In genomic region chr22:37896939-37897338, GRCh38 we compare ENCODE assay signal across 10 cellular contexts. TPM values are rescaled to one million over a fixed set of nuclear protein-coding genes. Genes with fewer than 3 reads are reported as not detected.
DNase-seq lines count a peak whose midpoint lies in the region; ATAC-seq, FAIRE-seq and TF ChIP-seq lines count a peak whose summit lies in the region.
"Had no signal": no experiment of that assay in that cellular context is flagged by ENCODE, and none has a peak within 500 bp of the region (broad histone marks: within the 10 kb centered on the region; RNA-seq: fewer than 3 reads in every experiment).

No MANE protein-coding gene starts in this region.

- 78 to 90% (median 87%) methylated on average over 3 of the region's 3 CpGs for WGBS in small intestine, 3 donors
- WGBS in aorta, 2 donors = 71 to 87% methylated on average over 3 of the region's 3 CpGs

- H3K4me3 Mint-ChIP-seq in activated CD8-positive, alpha-beta T cell treated with anti-CD3 and anti-CD28 coated beads, Interleukin-2, amount 10 ng/mL, durations not matched to agents 7 days and 5 days = peak overlapping the region; percentile 61

- no peak for TF ChIP-seq CTCF in keratinocyte (optimal IDR thresholded peaks at IDR 0.05 in 1 of 3, IDR thresholded peaks at IDR 0.05 in 1 of 3, conservative IDR thresholded peaks at IDR 0.05 in 1 of 3; ENCODE audit: extremely low read depth in 1 of 3, insufficient read depth in 2 of 3, low read length in 3 of 3)

- H3K27me3 Mint-ChIP-seq in activated CD8-positive, alpha-beta T cell treated with anti-CD3 and anti-CD28 coated beads, Interleukin-2, amount 10 ng/mL, durations not matched to agents 7 days and 5 days (ENCODE audit: low read depth) = no peaks in the 10 kb centered on the region

- DNase-seq in activated CD8-positive, alpha-beta T cell treated with anti-CD3 and anti-CD28 coated beads, Interleukin-2, amount 10 ng/mL, durations not matched to agents 7 days and 5 days = no peak
- no peak for DNase-seq in keratinocyte (ENCODE audit: low read depth, low spot score)
- no peak for DNase-seq in small intestine
- no peak for DNase-seq in stimulated activated CD4-positive, alpha-beta T cell treated with anti-CD3 and anti-CD28 coated beads, Interleukin-12 subunit alpha, Interleukin-12 subunit beta, amount 100 ng/mL, for 4 hours
- no peak for DNase-seq in aorta
- no peak for DNase-seq in dedifferentiated amniotic fluid mesenchymal stem cell (ENCODE audit: extremely low spot score)
- DNase-seq: NCI-H187 treated with DMSO at 0.1 percent for 48 hours had no signal

- H4K20me1 ChIP-seq in keratinocyte (ENCODE audit: control insufficient read depth, extremely low read depth, insufficient read depth, low read length) = no peaks in the 10 kb centered on the region

- H3K9me1 ChIP-seq in keratinocyte (ENCODE audit: control insufficient read depth, extremely low read depth, insufficient read depth, low read length) = no peaks in the 10 kb centered on the region

- H3K4me2 ChIP-seq in keratinocyte (ENCODE audit: control insufficient read depth, extremely low read depth, insufficient read depth, low read depth, low read length) = peak overlapping the region; percentile 75

- no peak for ATAC-seq in activated CD8-positive, alpha-beta T cell treated with anti-CD3 and anti-CD28 coated beads, Interleukin-2, amount 10 ng/mL, durations not matched to agents 7 days and 5 days
- ATAC-seq in GM18517 (IDR thresholded peaks at IDR 0.05; ENCODE audit: unreplicated experiment) = no peak
- no peak for ATAC-seq in aorta (ENCODE audit: low FRiP score)

- H3K36me3 ChIP-seq in HUES48 (ENCODE audit: control insufficient read depth, insufficient read depth, low read length) (peaks cover 2% of the 10 kb centered on the region), keratinocyte (ENCODE audit: control insufficient read depth in 2 of 2, extremely low read depth in 1 of 2, insufficient read depth in 2 of 2, low read length in 2 of 2) (peaks cover under 1 to 4% of the 10 kb centered on the region in 2 experiments), small intestine (ENCODE audit: control insufficient read depth in 2 of 2, insufficient read depth in 2 of 2, low read length in 2 of 2) (no peaks in the 10 kb centered on the region), aorta (ENCODE audit: control insufficient read depth in 1 of 2, insufficient read depth in 2 of 2, low read length in 1 of 2) (no peaks in the 10 kb centered on the region)
- H3K36me3 ChIP-seq: ascending aorta had no signal

- H3K27me3 ChIP-seq in HUES48 (ENCODE audit: control insufficient read depth, insufficient read depth, low read length) (no peaks in the 10 kb centered on the region), keratinocyte (ENCODE audit: control insufficient read depth, extremely low read depth, insufficient read depth, low read length) (no peaks in the 10 kb centered on the region), small intestine (ENCODE audit: control insufficient read depth in 2 of 2, insufficient read depth in 2 of 2, low read length in 2 of 2) (no peaks in the 10 kb centered on the region), aorta (ENCODE audit: control insufficient read depth in 1 of 2, insufficient read depth in 2 of 2, low read length in 1 of 2) (no peaks in the 10 kb centered on the region)
- H3K27me3 ChIP-seq: ascending aorta had no signal

- dilution Hi-C loops in keratinocyte (cut with MboI; ENCODE audit: extremely low pct_ligation_motif_present, low sequenced_read_pairs) = no loop called here

- H3K27ac ChIP-seq in HUES48 (ENCODE audit: low read depth, low read length) (peak overlapping the region; percentile 68), keratinocyte (ENCODE audit: control insufficient read depth, insufficient read depth, low read length) (peak overlapping the region; percentile 88), small intestine (ENCODE audit: low read depth in 1 of 2, low read length in 1 of 2) (peak overlapping the region; percentile 3 to 94), aorta (ENCODE audit: low read depth in 1 of 2, low read length in 2 of 2) (no peak overlapping the region)

- peaks cover 47% of the 10 kb centered on the region for H3K4me1 Mint-ChIP-seq in activated CD8-positive, alpha-beta T cell treated with anti-CD3 and anti-CD28 coated beads, Interleukin-2, amount 10 ng/mL, durations not matched to agents 7 days and 5 days (ENCODE audit: low read depth)

- no peaks in the 10 kb centered on the region for H3K9me3 Mint-ChIP-seq in activated CD8-positive, alpha-beta T cell treated with anti-CD3 and anti-CD28 coated beads, Interleukin-2, amount 10 ng/mL, durations not matched to agents 7 days and 5 days (ENCODE audit: insufficient read depth)

- H2AFZ ChIP-seq in keratinocyte (ENCODE audit: control insufficient read depth, low read length) = no peak overlapping the region

- intact Hi-C loops in aorta (cut with DNase I) = no loop called here

- no peak overlapping the region for H3K9ac ChIP-seq in HUES48 (ENCODE audit: low read depth, low read length)
- H3K9ac ChIP-seq in keratinocyte (ENCODE audit: control insufficient read depth, extremely low read depth, insufficient read depth, low read length) = peak overlapping the region; percentile 73

- POLR2A ChIA-PET in activated CD8-positive, alpha-beta T cell treated with anti-CD3 and anti-CD28 coated beads, Interleukin-2, amount 10 ng/mL, durations not matched to agents 7 days and 5 days (lab: Charles Lee) = interaction anchor here (0.6 to 3.2 kb wide), 8 partner anchors 9 to 57 kb away, joined by 3 to 27 read pairs (median 4); partner anchors contain the start of genes ANKRD54, C22orf23, MICALL1 and POLR2F

- H3K4me3 ChIP-seq in HUES48 (ENCODE audit: low read depth, low read length) (no peak overlapping the region), keratinocyte (ENCODE audit: control insufficient read depth in 2 of 3, extremely low read depth in 1 of 3, insufficient read depth in 2 of 3, low read depth in 1 of 3, low read length in 3 of 3) (no peak overlapping the region), small intestine (ENCODE audit: low read depth in 1 of 2, low read length in 2 of 2) (no peak overlapping the region), aorta (ENCODE audit: low read length in 2 of 2) (no peak overlapping the region)
- H3K4me3 ChIP-seq: ascending aorta had no signal

- H3K36me3 Mint-ChIP-seq in activated CD8-positive, alpha-beta T cell treated with anti-CD3 and anti-CD28 coated beads, Interleukin-2, amount 10 ng/mL, durations not matched to agents 7 days and 5 days (ENCODE audit: low read depth) = peaks cover 14% of the 10 kb centered on the region

- H3K27ac Mint-ChIP-seq in activated CD8-positive, alpha-beta T cell treated with anti-CD3 and anti-CD28 coated beads, Interleukin-2, amount 10 ng/mL, durations not matched to agents 7 days and 5 days = peak overlapping the region; percentile 96

- H3K9me3 ChIP-seq in HUES48 (ENCODE audit: control insufficient read depth, insufficient read depth, low read length) (no peaks in the 10 kb centered on the region), keratinocyte (ENCODE audit: control insufficient read depth, low read depth, low read length) (no peaks in the 10 kb centered on the region), small intestine (ENCODE audit: control insufficient read depth, low read depth) (no peaks in the 10 kb centered on the region), aorta (ENCODE audit: control insufficient read depth, low read length) (no peaks in the 10 kb centered on the region)
- H3K9me3 ChIP-seq: ascending aorta had no signal

- CTCF ChIA-PET in activated CD8-positive, alpha-beta T cell treated with anti-CD3 and anti-CD28 coated beads, Interleukin-2, amount 10 ng/mL, durations not matched to agents 7 days and 5 days (lab: Charles Lee) = interaction anchor here (0.8 to 3.8 kb wide), 13 partner anchors 9 to 259 kb away, joined by 3 to 19 read pairs (median 4); partner anchors contain the start of genes ANKRD54, C22orf23, MICALL1 and POLR2F

- H3K4me1 ChIP-seq in HUES48 (ENCODE audit: control insufficient read depth, insufficient read depth, low read length) = peaks cover 29% of the 10 kb centered on the region
- H3K4me1 ChIP-seq in keratinocyte (ENCODE audit: control insufficient read depth, extremely low read depth, insufficient read depth, low read length) = peaks cover 65% of the 10 kb centered on the region
- H3K4me1 ChIP-seq in small intestine (ENCODE audit: control insufficient read depth in 2 of 2, insufficient read depth in 1 of 2, low read depth in 1 of 2, low read length in 1 of 2) = peaks cover 0 to 7% of the 10 kb centered on the region in 2 donors
- H3K4me1 ChIP-seq in aorta (ENCODE audit: control insufficient read depth in 1 of 2, insufficient read depth in 2 of 2, low read length in 2 of 2) = no peaks in the 10 kb centered on the region

- no peaks in the 10 kb centered on the region for H3K79me2 ChIP-seq in keratinocyte (ENCODE audit: control insufficient read depth, insufficient read depth, low read length)

- FAIRE-seq in keratinocyte (lab: Jason Lieb, UNC) (no peak), small intestine (lab: Jason Lieb, UNC) (no peak)

RNA-seq across cellular contexts. Expression of gene MICALL1, which starts 9.2 kb away (rescaled TPM):
- total RNA-seq in activated CD8-positive, alpha-beta T cell treated with anti-CD3 and anti-CD28 coated beads, Interleukin-2, amount 10 ng/mL, durations not matched to agents 7 days and 5 days = 10 to 100 TPM; 21.3 to 24.5 TPM
- polyA plus RNA-seq in keratinocyte = 42.8 to 108 TPM (median 65.0 TPM) in 3 replicates
- 129 TPM for polyA plus RNA-seq in keratinocyte (2011; ENCODE audit: low read depth)
- polyA plus RNA-seq in keratinocyte (2011; cell fraction: cytosol; rRNA removed) = 66.6 and 126 TPM in 2 replicates
- 112 and 147 TPM in 2 replicates for polyA plus RNA-seq in keratinocyte (2011; cell fraction: nucleus; rRNA removed)
- polyA plus RNA-seq in keratinocyte (2012; ENCODE audit: low replicate concordance) = 95.6 and 125 TPM in 2 replicates
- polyA minus RNA-seq in keratinocyte = 103 to 224 TPM (median 138 TPM) in 3 replicates
- 245 TPM for polyA minus RNA-seq in keratinocyte (2011; cell fraction: cytosol; rRNA and poly(A)+ RNA removed)
- polyA minus RNA-seq in keratinocyte (2011; cell fraction: nucleus; rRNA and poly(A)+ RNA removed) = 113 and 133 TPM in 2 replicates
- 10 to 100 TPM in 2 of 3 donors, 1 to 10 TPM in 1; 8.4 to 16.4 (median 10.3) TPM for polyA plus RNA-seq in small intestine
- 10 to 100 TPM; 24.2 to 39.3 TPM for total RNA-seq in aorta
- 10 to 100 TPM in 1 of 2 donors, 1 to 10 TPM in 1; 7.0 to 12.8 TPM for polyA plus RNA-seq in aorta

RNA-seq across cellular contexts. Expression of gene EIF3L, which starts 47.7 kb away (rescaled TPM):
- 100 to 1,000 TPM; 391 to 410 TPM for total RNA-seq in activated CD8-positive, alpha-beta T cell treated with anti-CD3 and anti-CD28 coated beads, Interleukin-2, amount 10 ng/mL, durations not matched to agents 7 days and 5 days
- polyA plus RNA-seq in keratinocyte (517 to 639 TPM (median 592 TPM) in 3 replicates), small intestine (100 to 1,000 TPM; 176 to 381 (median 266) TPM), aorta (100 to 1,000 TPM; 307 to 366 TPM)
- polyA plus RNA-seq in keratinocyte (2011; ENCODE audit: low read depth) = 523 TPM
- 449 and 696 TPM in 2 replicates for polyA plus RNA-seq in keratinocyte (2011; cell fraction: cytosol; rRNA removed)
- 232 and 239 TPM in 2 replicates for polyA plus RNA-seq in keratinocyte (2011; cell fraction: nucleus; rRNA removed)
- polyA plus RNA-seq in keratinocyte (2012; ENCODE audit: low replicate concordance) = 521 and 631 TPM in 2 replicates
- polyA minus RNA-seq in keratinocyte = 346 to 803 TPM (median 729 TPM) in 3 replicates
- polyA minus RNA-seq in keratinocyte (2011; cell fraction: cytosol; rRNA and poly(A)+ RNA removed) = 232 TPM
- 117 and 178 TPM in 2 replicates for polyA minus RNA-seq in keratinocyte (2011; cell fraction: nucleus; rRNA and poly(A)+ RNA removed)
- total RNA-seq in aorta = 100 to 1,000 TPM; 276 to 356 TPM

RNA-seq across cellular contexts. Expression of gene ANKRD54, which starts 52.8 kb away (rescaled TPM):
- total RNA-seq in activated CD8-positive, alpha-beta T cell treated with anti-CD3 and anti-CD28 coated beads, Interleukin-2, amount 10 ng/mL, durations not matched to agents 7 days and 5 days = 10 to 100 TPM; 28.6 to 29.9 TPM
- polyA plus RNA-seq in keratinocyte (12.3 to 19.4 TPM (median 17.1 TPM) in 3 replicates), small intestine (10 to 100 TPM; 15.4 to 21.7 (median 19.6) TPM), aorta (10 to 100 TPM; 12.4 to 17.3 TPM)
- polyA plus RNA-seq in keratinocyte (2011; ENCODE audit: low read depth) = 8.2 TPM
- 12.7 and 20.3 TPM in 2 replicates for polyA plus RNA-seq in keratinocyte (2011; cell fraction: cytosol; rRNA removed)
- polyA plus RNA-seq in keratinocyte (2011; cell fraction: nucleus; rRNA removed) = 20.8 and 24.7 TPM in 2 replicates
- 14.2 and 16.9 TPM in 2 replicates for polyA plus RNA-seq in keratinocyte (2012; ENCODE audit: low replicate concordance)
- polyA minus RNA-seq in keratinocyte = 15.0 to 57.4 TPM (median 21.8 TPM) in 3 replicates
- polyA minus RNA-seq in keratinocyte (2011; cell fraction: cytosol; rRNA and poly(A)+ RNA removed) = 36.4 TPM
- polyA minus RNA-seq in keratinocyte (2011; cell fraction: nucleus; rRNA and poly(A)+ RNA removed) = 7.5 and 7.9 TPM in 2 replicates
- 10 to 100 TPM; 11.0 to 16.7 TPM for total RNA-seq in aorta

RNA-seq across cellular contexts. Expression of gene C22orf23, which starts 56.5 kb away (rescaled TPM):
- not detected for total RNA-seq in activated CD8-positive, alpha-beta T cell treated with anti-CD3 and anti-CD28 coated beads, Interleukin-2, amount 10 ng/mL, durations not matched to agents 7 days and 5 days
- polyA plus RNA-seq in keratinocyte = 0.10 TPM in 1 of 3 replicates, not detected in the others
- not detected for polyA plus RNA-seq in keratinocyte (2011; ENCODE audit: low read depth)
- polyA plus RNA-seq in keratinocyte (2011; cell fraction: cytosol; rRNA removed) = not detected in 2 replicates
- not detected in 2 replicates for polyA plus RNA-seq in keratinocyte (2011; cell fraction: nucleus; rRNA removed)
- 1.1 and 1.3 TPM in 2 replicates for polyA plus RNA-seq in keratinocyte (2012; ENCODE audit: low replicate concordance)
- polyA minus RNA-seq in keratinocyte = not detected in 3 replicates
- not detected for polyA minus RNA-seq in keratinocyte (2011; cell fraction: cytosol; rRNA and poly(A)+ RNA removed)
- not detected in 2 replicates for polyA minus RNA-seq in keratinocyte (2011; cell fraction: nucleus; rRNA and poly(A)+ RNA removed)
- polyA plus RNA-seq in small intestine = under 1 TPM in 1 of 3 donors, not detected in 2; 0.24 TPM
- total RNA-seq in aorta = not detected
- under 1 TPM in 1 of 2 donors, not detected in 1; 0.18 TPM for polyA plus RNA-seq in aorta
- total RNA-seq: ascending aorta had no signal

RNA-seq across cellular contexts. Expression of gene POLR2F, which starts 56.6 kb away (rescaled TPM):
- total RNA-seq in activated CD8-positive, alpha-beta T cell treated with anti-CD3 and anti-CD28 coated beads, Interleukin-2, amount 10 ng/mL, durations not matched to agents 7 days and 5 days = 10 to 100 TPM; 71.7 to 73.8 TPM
- polyA plus RNA-seq in keratinocyte = 101 to 119 TPM (median 108 TPM) in 3 replicates
- polyA plus RNA-seq in keratinocyte (2011; ENCODE audit: low read depth) = 78.4 TPM
- 112 and 167 TPM in 2 replicates for polyA plus RNA-seq in keratinocyte (2011; cell fraction: cytosol; rRNA removed)
- 53.2 and 59.8 TPM in 2 replicates for polyA plus RNA-seq in keratinocyte (2011; cell fraction: nucleus; rRNA removed)
- 87.7 and 141 TPM in 2 replicates for polyA plus RNA-seq in keratinocyte (2012; ENCODE audit: low replicate concordance)
- 27.4 to 51.5 TPM (median 28.7 TPM) in 3 replicates for polyA minus RNA-seq in keratinocyte
- polyA minus RNA-seq in keratinocyte (2011; cell fraction: cytosol; rRNA and poly(A)+ RNA removed) = 52.4 TPM
- 6.4 and 10.0 TPM in 2 replicates for polyA minus RNA-seq in keratinocyte (2011; cell fraction: nucleus; rRNA and poly(A)+ RNA removed)
- polyA plus RNA-seq in small intestine = 100 to 1,000 TPM; 102 to 146 (median 113) TPM
- total RNA-seq in aorta = 10 to 100 TPM; 45.9 to 46.2 TPM
- 100 to 1,000 TPM; 150 to 169 TPM for polyA plus RNA-seq in aorta

Comparison
In these comparisons a context has a peak if more than half of its experiments do, and no peak if none do; other contexts are left out.
1. H3K27ac ChIP-seq: peak in HUES48 (single experiment), keratinocyte (single experiment) and small intestine (2 of 2); none in aorta (0 of 2).